8 cellular contexts compared by ENCODE assay signal in genomic region chr10:128859738-128860386, GRCh38.
DNase-seq lines count a peak whose midpoint lies in the region; ATAC-seq, FAIRE-seq and TF ChIP-seq lines count a peak whose summit lies in the region.

No MANE protein-coding gene starts in this region.

- TF ChIP-seq CTCF in neural progenitor cell (IDR thresholded peaks at IDR 0.05): peak; percentile 73

- no peak overlapping the region for H3K27ac ChIP-seq in neural progenitor cell

- FAIRE-seq in HTR-8/SVneo (lab: Jason Lieb, UNC): no peak

- no peak overlapping the region for H3K4me3 Mint-ChIP-seq in neural progenitor cell

- no peak overlapping the region for H3K4me2 ChIP-seq in neural progenitor cell

- H3K4me1 ChIP-seq in neural progenitor cell: peaks cover 2% of the 10 kb centered on the region

- no peaks in the 10 kb centered on the region for H3K9me3 ChIP-seq in neural progenitor cell (ENCODE audit: low read depth)

- no peaks in the 10 kb centered on the region for H3F3A ChIP-seq in neural progenitor cell (ENCODE audit: low read depth)

- no peak overlapping the region for H3K4me3 ChIP-seq in neural progenitor cell

- no peak for ATAC-seq in GM21529 (IDR thresholded peaks at IDR 0.05; ENCODE audit: unreplicated experiment)

- H3K9me3 Mint-ChIP-seq in neural progenitor cell: peaks cover 2% of the 10 kb centered on the region

- H3K27ac Mint-ChIP-seq in neural progenitor cell: no peak overlapping the region

- peak; percentile 46 for DNase-seq in NCI-H82 (lab: John Stamatoyannopoulos, UW)
- no peak for DNase-seq in NCI-H82 treated with DMSO at 0.1 percent for 48 hours (lab: John Stamatoyannopoulos, UW; ENCODE audit: unreplicated experiment)
- peak; percentile 8 for DNase-seq in KG1 (lab: John Stamatoyannopoulos, UW)
- peak; percentile 13 to 38 for DNase-seq in T47D (ENCODE audit: low read depth in 1 of 2, low spot score in 1 of 2)
- DNase-seq in neural progenitor cell (ENCODE audit: low spot score): peak; percentile 56
- DNase-seq in HTR-8/SVneo (ENCODE audit: insufficient read length, low spot score): no peak
- no peak for DNase-seq in DMS153 (lab: John Stamatoyannopoulos, UW)

- H3K27me3 ChIP-seq in neural progenitor cell: no peaks in the 10 kb centered on the region

- H3K9ac ChIP-seq in neural progenitor cell: no peak overlapping the region

- H3K27me3 Mint-ChIP-seq in neural progenitor cell (ENCODE audit: insufficient read depth, low read depth): peaks cover 4% of the 10 kb centered on the region

- H2AFZ ChIP-seq in neural progenitor cell (replicated peaks): no peak overlapping the region

- in situ Hi-C loops in T47D (cut with HindIII; ENCODE audit: low pct_unique_long_range_greater_than_20kb, low sequenced_read_pairs): no loop called here

- H3K4me1 Mint-ChIP-seq in neural progenitor cell: peaks cover 6% of the 10 kb centered on the region

- no peaks in the 10 kb centered on the region for H3K36me3 ChIP-seq in neural progenitor cell

- H4K20me1 ChIP-seq in neural progenitor cell (ENCODE audit: low read depth): no peaks in the 10 kb centered on the region

- no peaks in the 10 kb centered on the region for H3K79me2 ChIP-seq in neural progenitor cell (ENCODE audit: low read depth)

- H3K36me3 Mint-ChIP-seq in neural progenitor cell: no peaks in the 10 kb centered on the region

Comparison
In these comparisons a context has a peak if more than half of its experiments do, and no peak if none do; other contexts are left out.
1. DNase-seq: peak in NCI-H82 (single experiment), KG1 (single experiment), T47D (2 of 2) and neural progenitor cell (single experiment); none in NCI-H82 treated with DMSO at 0.1 percent for 48 hours (single experiment), HTR-8/SVneo (single experiment) and DMS153 (single experiment).